23 cellular contexts compared by ENCODE assay signal in the genomic region with DNA sequence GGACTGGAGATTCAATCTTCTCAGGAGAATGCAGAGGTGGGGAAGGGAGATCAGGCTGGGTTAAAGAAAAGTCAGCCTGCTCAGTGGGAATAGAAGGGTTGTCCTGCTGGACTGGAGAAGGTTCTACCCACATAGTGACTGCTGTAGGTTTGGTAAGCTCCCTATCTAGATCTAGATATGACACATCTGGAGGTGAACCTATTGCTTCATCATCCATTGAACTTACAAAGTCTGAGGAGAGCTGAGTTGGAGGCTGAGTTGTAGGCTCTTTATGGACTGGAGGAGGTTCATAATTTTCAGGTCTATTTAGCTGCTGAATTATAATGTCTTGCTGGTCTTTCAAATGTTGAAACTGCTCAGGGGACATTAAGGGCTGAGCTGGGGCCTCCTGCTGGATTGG.
"Had no signal": no experiment of that assay in that cellular context is flagged by ENCODE, and none has a peak within 500 bp of the region (broad histone marks: within the 10 kb centered on the region; RNA-seq: fewer than 3 reads in every experiment).

No MANE protein-coding gene starts in this region.

- H3K9me3 Mint-ChIP-seq: activated B cell treated with CpG ODN at 0.5 μM for 24 hours; activated CD4-positive, alpha-beta memory T cell treated with anti-CD3 and anti-CD28 coated beads, Interleukin-2, amount 10 ng/mL, durations not matched to agents 7 days and 5 days; activated T-helper 17 cell treated with anti-CD3 and anti-CD28 coated beads, Interleukin-2, amount 50 U/mL, for 72 hours had no signal

- H3K9me3 ChIP-seq: esophagus squamous epithelium, tibial artery had no signal

- H3K27me3 Mint-ChIP-seq: activated B cell treated with CpG ODN at 0.5 μM for 24 hours; activated CD4-positive, alpha-beta memory T cell treated with anti-CD3 and anti-CD28 coated beads, Interleukin-2, amount 10 ng/mL, durations not matched to agents 7 days and 5 days; activated CD8-positive, alpha-beta memory T cell treated with anti-CD3 and anti-CD28 coated beads, Interleukin-2, amount 10 ng/mL, durations not matched to agents 7 days and 5 days; activated T-helper 17 cell treated with anti-CD3 and anti-CD28 coated beads, Interleukin-2, amount 50 U/mL, for 72 hours; T-cell had no signal

- FAIRE-seq: endothelial cell of umbilical vein, keratinocyte, urothelium cell line had no signal

- H3K36me3 ChIP-seq: esophagus squamous epithelium had no signal

- H3K27ac Mint-ChIP-seq: activated B cell treated with CpG ODN at 0.5 μM for 24 hours; activated CD4-positive, alpha-beta memory T cell treated with anti-CD3 and anti-CD28 coated beads, Interleukin-2, amount 10 ng/mL, durations not matched to agents 7 days and 5 days; activated CD8-positive, alpha-beta memory T cell treated with anti-CD3 and anti-CD28 coated beads, Interleukin-2, amount 10 ng/mL, durations not matched to agents 7 days and 5 days; activated T-helper 17 cell treated with anti-CD3 and anti-CD28 coated beads, Interleukin-2, amount 50 U/mL, for 72 hours; nephron; T-cell had no signal

- H3K27ac ChIP-seq: esophagus squamous epithelium, tibial artery had no signal

- H3K27me3 ChIP-seq: esophagus squamous epithelium, tibial artery had no signal

- H3K4me3 ChIP-seq: esophagus squamous epithelium, tibial artery had no signal

- ATAC-seq: activated CD8-positive, alpha-beta memory T cell treated with anti-CD3 and anti-CD28 coated beads, Interleukin-2, amount 10 ng/mL, durations not matched to agents 7 days and 5 days; activated T-helper 17 cell treated with anti-CD3 and anti-CD28 coated beads, Interleukin-2, amount 50 U/mL, for 72 hours; T-cell had no signal

- DNase-seq: activated B cell treated with CpG ODN at 0.5 μM for 24 hours; activated CD4-positive, alpha-beta memory T cell treated with anti-CD3 and anti-CD28 coated beads, Interleukin-2, amount 10 ng/mL, durations not matched to agents 7 days and 5 days; activated CD4-positive, alpha-beta T cell treated with anti-CD3 and anti-CD28 coated beads for 4 hours; activated CD8-positive, alpha-beta memory T cell treated with anti-CD3 and anti-CD28 coated beads, Interleukin-2, amount 10 ng/mL, durations not matched to agents 7 days and 5 days; activated naive CD4-positive, alpha-beta T cell treated with Interleukin-2 at 50 U/mL for 16 hours; aorta; effector memory CD4-positive, alpha-beta T cell; esophagus squamous epithelium; foreskin melanocyte; glutamatergic neuron; hippocampal formation; midbrain; stimulated activated CD8-positive, alpha-beta memory T cell treated with anti-CD3 and anti-CD28 coated beads, Interleukin-4, amount 100 ng/mL, for 48 hours; stimulated activated naive CD4-positive, alpha-beta T cell treated with Interleukin-2 at 50 U/mL for 16 hours; substantia nigra; T-cell; T-helper 9 cell; tibial artery had no signal

- H3K4me3 Mint-ChIP-seq: activated B cell treated with CpG ODN at 0.5 μM for 24 hours; activated CD4-positive, alpha-beta memory T cell treated with anti-CD3 and anti-CD28 coated beads, Interleukin-2, amount 10 ng/mL, durations not matched to agents 7 days and 5 days; activated CD8-positive, alpha-beta memory T cell treated with anti-CD3 and anti-CD28 coated beads, Interleukin-2, amount 10 ng/mL, durations not matched to agents 7 days and 5 days; activated T-helper 17 cell treated with anti-CD3 and anti-CD28 coated beads, Interleukin-2, amount 50 U/mL, for 72 hours; nephron; T-cell had no signal

- H3K4me1 Mint-ChIP-seq: activated B cell treated with CpG ODN at 0.5 μM for 24 hours; activated T-helper 17 cell treated with anti-CD3 and anti-CD28 coated beads, Interleukin-2, amount 50 U/mL, for 72 hours; nephron had no signal
